In the genomic region with DNA sequence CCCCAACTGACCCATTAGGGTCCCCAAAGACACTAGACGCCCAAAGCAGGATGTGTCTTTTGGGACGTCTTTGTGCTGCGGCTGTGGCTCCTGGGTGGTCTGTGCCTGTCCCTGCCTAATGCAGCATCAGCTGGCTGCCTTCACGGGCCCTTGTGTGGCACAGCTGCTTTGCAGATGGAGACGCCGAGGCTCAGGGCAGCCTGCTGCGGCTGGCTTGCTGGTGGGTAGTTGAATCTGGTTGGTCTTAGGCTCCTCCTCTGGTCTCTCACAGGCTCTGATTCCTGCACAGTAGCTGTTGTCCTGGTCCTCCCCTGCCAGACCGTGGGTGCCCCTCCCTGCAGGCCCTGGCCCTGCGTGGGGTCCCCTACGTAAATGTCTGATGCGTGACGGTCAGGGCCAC, we compare ENCODE assay signal across 1 cellular context.
TF ChIP-seq lines count a peak whose summit lies in the region.

No MANE protein-coding gene starts in this region.

TF ChIP-seq in H1, 55 proteins besides CTCF, POLR2A, EP300 and RAD21:
- TF ChIP-seq GABPA (IDR thresholded peaks at IDR 0.05; ENCODE audit: borderline replicate concordance, insufficient read depth, low read length) (no peak), KDM4A (IDR thresholded peaks at IDR 0.05; ENCODE audit: low read depth, low read length, severe bottlenecking) (no peak)
